ENCODE assay signal across 35 cellular contexts in genomic region chr14:47557894-47558293, GRCh38.
"Had no signal": no experiment of that assay in that cellular context is flagged by ENCODE, and none has a peak within 500 bp of the region (broad histone marks: within the 10 kb centered on the region; RNA-seq: fewer than 3 reads in every experiment).

No MANE protein-coding gene starts in this region.

- H3K4me3 Mint-ChIP-seq: activated CD4-positive, alpha-beta memory T cell treated with anti-CD3 and anti-CD28 coated beads, Interleukin-2, amount 10 ng/mL, durations not matched to agents 7 days and 5 days; activated CD4-positive, alpha-beta T cell treated with anti-CD3 and anti-CD28 coated beads for 36 hours; activated CD4-positive, alpha-beta T cell treated with anti-CD3 and anti-CD28 coated beads, Interleukin-2, amount 10 ng/mL, durations not matched to agents 7 days and 5 days; activated naive CD4-positive, alpha-beta T cell treated with anti-CD3 and anti-CD28 coated beads for 36 hours; activated naive CD8-positive, alpha-beta T cell treated with anti-CD3 and anti-CD28 coated beads for 36 hours; activated T-cell treated with anti-CD3 and anti-CD28 coated beads, Interleukin-2, amount 50 U/mL, for 4 hours; activated T-cell treated with anti-CD3 and anti-CD28 coated beads, Interleukin-2, amount 50 U/mL, for 72 hours; activated T-helper 1 cell treated with anti-CD3 and anti-CD28 coated beads, Interleukin-12 subunit alpha, Interleukin-12 subunit beta, Interleukin-2, Interleukin-4 antibody, amounts not matched to agents 30 ng/mL and 10 ng/mL and 1 ng/mL, durations not matched to agents 14 hours and 24 hours and 36 hours; activated T-helper 17 cell treated with anti-CD3 and anti-CD28 coated beads, Interleukin-2, amount 50 U/mL, for 72 hours; T-helper 1 cell treated with Interleukin-12 subunit alpha and Interleukin-12 subunit beta and Interleukin-4 antibody, amounts not matched to agents 30 μg/mL and 1 μg/mL, for 36 hours; T-helper 2 cell treated with Interferon-gamma antibody and Interleukin-4, amounts not matched to agents 5 μg/mL and 100 μg/mL, for 36 hours; WTC11 had no signal

- H3K4me1 ChIP-seq: adrenal gland, body of pancreas, breast epithelium had no signal

- H3K27ac ChIP-seq: adrenal gland, body of pancreas, brain microvascular endothelial cell, breast epithelium, WERI-Rb-1 had no signal

- ATAC-seq: activated CD4-positive, alpha-beta T cell treated with anti-CD3 and anti-CD28 coated beads for 36 hours; activated CD4-positive, CD25-positive, alpha-beta regulatory T cell treated with anti-CD3 and anti-CD28 coated beads, Interleukin-2, amount 50 U/mL, for 24 hours; activated naive CD4-positive, alpha-beta T cell treated with anti-CD3 and anti-CD28 coated beads, Interleukin-2, amount 50 U/mL, for 72 hours; activated T-cell treated with anti-CD3 and anti-CD28 coated beads, Interleukin-2, amount 50 U/mL, for 4 hours; activated T-cell treated with anti-CD3 and anti-CD28 coated beads, Interleukin-2, amount 50 U/mL, for 72 hours; activated T-helper 17 cell treated with anti-CD3 and anti-CD28 coated beads, Interleukin-2, amount 50 U/mL, for 72 hours; body of pancreas; WTC11 had no signal

- H3K36me3 ChIP-seq: adrenal gland, brain microvascular endothelial cell, breast epithelium, WERI-Rb-1 had no signal

- H3K36me3 Mint-ChIP-seq: activated naive CD8-positive, alpha-beta T cell treated with anti-CD3 and anti-CD28 coated beads for 36 hours had no signal

- H3K27me3 ChIP-seq: adrenal gland, body of pancreas, brain microvascular endothelial cell, breast epithelium had no signal

- DNase-seq: activated CD4-positive, alpha-beta memory T cell treated with anti-CD3 and anti-CD28 coated beads, Interleukin-2, amount 10 ng/mL, durations not matched to agents 7 days and 5 days; activated CD4-positive, alpha-beta T cell treated with anti-CD3 and anti-CD28 coated beads for 1 hour; activated CD4-positive, alpha-beta T cell treated with anti-CD3 and anti-CD28 coated beads for 36 hours; activated CD4-positive, alpha-beta T cell treated with anti-CD3 and anti-CD28 coated beads for 48 hours; activated CD4-positive, alpha-beta T cell treated with anti-CD3 and anti-CD28 coated beads, Interleukin-2, amount 10 ng/mL, durations not matched to agents 7 days and 5 days; activated CD4-positive, alpha-beta T cell treated with anti-CD3 and anti-CD28 coated beads, Interleukin-2, amount 50 U/mL, for 48 hours; activated CD4-positive, CD25-positive, alpha-beta regulatory T cell; activated CD8-positive, alpha-beta memory T cell treated with anti-CD3 and anti-CD28 coated beads, Interleukin-2, amount 50 U/mL, for 4 hours; activated effector memory CD4-positive, alpha-beta T cell treated with anti-CD3 and anti-CD28 coated beads, Interleukin-2, amount 50 U/mL, for 16 hours; activated gamma-delta T cell treated with Interleukin-2 at 50 U/mL for 16 hours; activated naive CD4-positive, alpha-beta T cell; activated naive CD4-positive, alpha-beta T cell treated with anti-CD3 and anti-CD28 coated beads for 36 hours; activated naive CD4-positive, alpha-beta T cell treated with anti-CD3 and anti-CD28 coated beads, Interleukin-2, amount 50 U/mL, for 16 hours; activated naive CD8-positive, alpha-beta T cell treated with anti-CD3 and anti-CD28 coated beads for 36 hours; activated T-cell treated with anti-CD3 and anti-CD28 coated beads for 4 hours; activated T-cell treated with anti-CD3 and anti-CD28 coated beads, Interleukin-2, amount 50 U/mL, for 1 hour; activated T-cell treated with anti-CD3 and anti-CD28 coated beads, Interleukin-2, amount 50 U/mL, for 4 hours; activated T-cell treated with anti-CD3 and anti-CD28 coated beads, Interleukin-2, amount 50 U/mL, for 72 hours; adrenal gland; amniotic stem cell; aorta; body of pancreas; brain microvascular endothelial cell; central memory CD4-positive, alpha-beta T cell; T-helper 2 cell; T-helper 9 cell; WERI-Rb-1 had no signal

- H3K27me3 Mint-ChIP-seq: activated CD4-positive, alpha-beta memory T cell treated with anti-CD3 and anti-CD28 coated beads, Interleukin-2, amount 10 ng/mL, durations not matched to agents 7 days and 5 days; activated CD4-positive, alpha-beta T cell treated with anti-CD3 and anti-CD28 coated beads for 36 hours; activated CD4-positive, alpha-beta T cell treated with anti-CD3 and anti-CD28 coated beads, Interleukin-2, amount 10 ng/mL, durations not matched to agents 7 days and 5 days; activated naive CD8-positive, alpha-beta T cell treated with anti-CD3 and anti-CD28 coated beads for 36 hours; activated T-helper 17 cell treated with anti-CD3 and anti-CD28 coated beads, Interleukin-2, amount 50 U/mL, for 72 hours had no signal

- H3K4me3 ChIP-seq: adrenal gland, body of pancreas, breast epithelium had no signal

- H3K9me3 ChIP-seq: adrenal gland, body of pancreas, breast epithelium had no signal

- H3K27ac Mint-ChIP-seq: activated CD4-positive, alpha-beta memory T cell treated with anti-CD3 and anti-CD28 coated beads, Interleukin-2, amount 10 ng/mL, durations not matched to agents 7 days and 5 days; activated CD4-positive, alpha-beta T cell treated with anti-CD3 and anti-CD28 coated beads for 36 hours; activated CD4-positive, alpha-beta T cell treated with anti-CD3 and anti-CD28 coated beads, Interleukin-2, amount 10 ng/mL, durations not matched to agents 7 days and 5 days; activated naive CD4-positive, alpha-beta T cell treated with anti-CD3 and anti-CD28 coated beads for 36 hours; activated naive CD4-positive, alpha-beta T cell treated with anti-CD3 and anti-CD28 coated beads, Interleukin-2, amount 50 U/mL, for 72 hours; activated naive CD8-positive, alpha-beta T cell treated with anti-CD3 and anti-CD28 coated beads for 36 hours; activated T-cell treated with anti-CD3 and anti-CD28 coated beads, Interleukin-2, amount 50 U/mL, for 72 hours; activated T-helper 1 cell treated with anti-CD3 and anti-CD28 coated beads, Interleukin-12 subunit alpha, Interleukin-12 subunit beta, Interleukin-2, Interleukin-4 antibody, amounts not matched to agents 30 ng/mL and 10 ng/mL and 1 ng/mL, durations not matched to agents 14 hours and 24 hours and 36 hours; activated T-helper 17 cell treated with anti-CD3 and anti-CD28 coated beads, Interleukin-2, amount 50 U/mL, for 72 hours; T-helper 1 cell treated with Interleukin-12 subunit alpha and Interleukin-12 subunit beta and Interleukin-4 antibody, amounts not matched to agents 30 μg/mL and 1 μg/mL, for 36 hours; T-helper 2 cell treated with Interferon-gamma antibody and Interleukin-4, amounts not matched to agents 5 μg/mL and 100 μg/mL, for 36 hours; WTC11 had no signal

- H3K4me1 Mint-ChIP-seq: activated CD4-positive, alpha-beta memory T cell treated with anti-CD3 and anti-CD28 coated beads, Interleukin-2, amount 10 ng/mL, durations not matched to agents 7 days and 5 days; activated CD4-positive, alpha-beta T cell treated with anti-CD3 and anti-CD28 coated beads for 36 hours; activated CD4-positive, alpha-beta T cell treated with anti-CD3 and anti-CD28 coated beads, Interleukin-2, amount 10 ng/mL, durations not matched to agents 7 days and 5 days; activated naive CD8-positive, alpha-beta T cell treated with anti-CD3 and anti-CD28 coated beads for 36 hours; activated T-helper 17 cell treated with anti-CD3 and anti-CD28 coated beads, Interleukin-2, amount 50 U/mL, for 72 hours; WTC11 had no signal
